In the genomic region with DNA sequence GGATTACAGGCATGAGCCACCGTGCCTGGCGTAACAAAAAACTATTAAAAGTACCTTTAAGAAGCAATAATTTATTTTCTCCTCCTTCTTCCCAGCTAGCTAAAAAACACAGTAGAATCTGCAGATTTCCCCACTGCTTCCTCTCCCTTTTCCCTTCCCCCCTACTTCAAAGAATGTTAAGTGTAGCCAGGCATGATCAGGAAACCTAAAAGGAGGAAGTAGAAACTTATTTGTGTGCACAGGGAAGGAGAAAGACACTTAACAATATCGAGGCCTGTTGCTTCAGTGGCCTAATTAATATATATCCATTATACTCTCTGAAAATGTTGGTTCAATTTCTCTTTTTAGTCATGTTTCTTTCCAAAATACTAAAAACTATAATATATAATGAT, we compare ENCODE assay signal across 13 cellular contexts.
DNase-seq lines count a peak whose midpoint lies in the region; ATAC-seq, FAIRE-seq and TF ChIP-seq lines count a peak whose summit lies in the region.
"Had no signal": no experiment of that assay in that cellular context is flagged by ENCODE, and none has a peak within 500 bp of the region (broad histone marks: within the 10 kb centered on the region; RNA-seq: fewer than 3 reads in every experiment).

No MANE protein-coding gene starts in this region.

- H3K9me2 ChIP-seq in OCI-LY7 (ENCODE audit: insufficient read depth, low read length): no peaks in the 10 kb centered on the region

- WGBS in stomach, 5 donors: 58 to 75% (median 73%) methylated on average over 3 of the region's 3 CpGs

- H3K4me1 Mint-ChIP-seq in effector memory CD8-positive, alpha-beta T cell (ENCODE audit: low read depth in 2 of 2): peaks cover 35 to 63% of the 10 kb centered on the region in 2 donors

- no peak for DNase-seq in GM12892 (ENCODE audit: insufficient read length)
- peak; percentile 76 for DNase-seq in OCI-LY7 (ENCODE audit: low spot score)
- DNase-seq in effector memory CD8-positive, alpha-beta T cell: no peak
- DNase-seq in stomach: no peak
- DNase-seq in NCI-H1436 (lab: John Stamatoyannopoulos, UW): no peak
- DNase-seq in SW480 (ENCODE audit: low spot score): no peak
- DNase-seq in GM13977 (ENCODE audit: low spot score): no peak
- DNase-seq: DMS53, NCI-H510A treated with DMSO at 0.1 percent for 48 hours had no signal

- intact Hi-C loops in OCI-LY7 (cut with micrococcal nuclease; ENCODE audit: unreplicated experiment) (loop anchor here (2.0 to 10.0 kb wide), 4 partner anchors 204 to 626 kb away; partner anchors contain the start of genes ADO, JMJD1C and REEP3), stomach (cut with DNase I; ENCODE audit: low total_unique reads) (no loop called here)

- H4K20me1 ChIP-seq in OCI-LY7 (ENCODE audit: insufficient read depth, low read length): peaks cover 17% of the 10 kb centered on the region

- peaks cover 100% of the 10 kb centered on the region for H3K79me2 ChIP-seq in OCI-LY7 (ENCODE audit: insufficient read depth, low read depth, low read length)

- ATAC-seq in effector memory CD8-positive, alpha-beta T cell (replicated peaks): no peak
- ATAC-seq: left lobe of liver had no signal

- POLR2A ChIA-PET in OCI-LY7 (lab: Charles Lee): interaction anchor here (0.6 to 8.2 kb wide), 5 partner anchors 7 to 618 kb away, joined by 3 to 89 read pairs (median 9); no protein-coding TSS in a partner anchor

- peaks cover 53% of the 10 kb centered on the region for H3K36me3 Mint-ChIP-seq in effector memory CD8-positive, alpha-beta T cell (ENCODE audit: insufficient read depth)

- TF ChIP-seq EP300 in stomach (IDR thresholded peaks at IDR 0.05): no peak

- H3K27ac ChIP-seq in OCI-LY7 (ENCODE audit: low read depth, low read length, poor library complexity, severe bottlenecking): peak overlapping the region; percentile 94
- peak overlapping the region; percentile 30 to 74 (median 64) for H3K27ac ChIP-seq in stomach
- H3K27ac ChIP-seq: KMS-11 had no signal

- H2AFZ ChIP-seq in OCI-LY7 (ENCODE audit: low read length): no peak overlapping the region

- peak overlapping the region; percentile 82 for H3K4me3 ChIP-seq in OCI-LY7 (ENCODE audit: low read depth, low read length, poor library complexity, severe bottlenecking)
- peak overlapping the region in 1 of 4 donors; percentile 1 for H3K4me3 ChIP-seq in stomach

- peak overlapping the region; percentile 84 for H3K4me2 ChIP-seq in OCI-LY7 (ENCODE audit: low read length)

- H3K9me3 ChIP-seq in OCI-LY7 (ENCODE audit: low read length) (peaks cover 5% of the 10 kb centered on the region; the same call in 1 of the 2 replicates), stomach (no peaks in the 10 kb centered on the region)

- peaks cover 81% of the 10 kb centered on the region for H3K36me3 ChIP-seq in OCI-LY7 (ENCODE audit: insufficient read depth, low read length)
- H3K36me3 ChIP-seq in stomach: peaks cover 0 to 9% (median 2%) of the 10 kb centered on the region in 4 donors

- peak overlapping the region in 1 of 2 donors; percentile 49 for H3K27ac Mint-ChIP-seq in effector memory CD8-positive, alpha-beta T cell
- H3K27ac Mint-ChIP-seq: activated T-helper 1 cell treated with anti-CD3 and anti-CD28 coated beads, Interleukin-12 subunit alpha, Interleukin-12 subunit beta, Interleukin-2, Interleukin-4 antibody, amounts not matched to agents 30 ng/mL and 10 ng/mL and 1 ng/mL, durations not matched to agents 14 hours and 24 hours and 36 hours had no signal

- CTCF ChIA-PET in OCI-LY7 (lab: Charles Lee; ENCODE audit: unreplicated experiment): no interaction called here

- H3K27me3 ChIP-seq in stomach: no peaks in the 10 kb centered on the region

- H3K4me1 ChIP-seq in OCI-LY7 (ENCODE audit: insufficient read depth, low read length, poor library complexity, severe bottlenecking) (peaks cover 81% of the 10 kb centered on the region), stomach (peaks cover 60 to 95% (median 76%) of the 10 kb centered on the region in 4 donors)

- no TSS peak for BruUV-seq in OCI-LY7 (replicated peaks; lab: Mats Ljungman, UMichigan)

- in situ Hi-C loops in GM13977 (cut with MboI; ENCODE audit: low pct_unique_long_range_greater_than_20kb, low sequenced_read_pairs, unreplicated experiment): no loop called here

- TF ChIP-seq POLR2A in GM12892 (IDR thresholded peaks at IDR 0.05; ENCODE audit: low read depth, low read length): no peak
- no peak for TF ChIP-seq POLR2A in stomach (IDR thresholded peaks at IDR 0.05)

- peak overlapping the region; percentile 46 to 49 for H3K4me3 Mint-ChIP-seq in effector memory CD8-positive, alpha-beta T cell

- H3K27me3 Mint-ChIP-seq in effector memory CD8-positive, alpha-beta T cell: no peaks in the 10 kb centered on the region

- TF ChIP-seq CTCF in OCI-LY7 (conservative IDR thresholded peaks at IDR 0.05; ENCODE audit: low read length) (no peak), stomach (IDR thresholded peaks at IDR 0.05) (no peak), GM13977 (IDR thresholded peaks at IDR 0.05; ENCODE audit: extremely low read depth, insufficient read depth, missing control alignments) (no peak)

- FAIRE-seq in GM12892 (lab: Jason Lieb, UNC): peak; percentile 80
- FAIRE-seq: H1 had no signal

- no peaks in the 10 kb centered on the region for H3K9me3 Mint-ChIP-seq in effector memory CD8-positive, alpha-beta T cell
- H3K9me3 Mint-ChIP-seq: activated T-helper 1 cell treated with anti-CD3 and anti-CD28 coated beads, Interleukin-12 subunit alpha, Interleukin-12 subunit beta, Interleukin-2, Interleukin-4 antibody, amounts not matched to agents 30 ng/mL and 10 ng/mL and 1 ng/mL, durations not matched to agents 14 hours and 24 hours and 36 hours had no signal
